1 cellular context compared by ENCODE assay signal in the genomic region with DNA sequence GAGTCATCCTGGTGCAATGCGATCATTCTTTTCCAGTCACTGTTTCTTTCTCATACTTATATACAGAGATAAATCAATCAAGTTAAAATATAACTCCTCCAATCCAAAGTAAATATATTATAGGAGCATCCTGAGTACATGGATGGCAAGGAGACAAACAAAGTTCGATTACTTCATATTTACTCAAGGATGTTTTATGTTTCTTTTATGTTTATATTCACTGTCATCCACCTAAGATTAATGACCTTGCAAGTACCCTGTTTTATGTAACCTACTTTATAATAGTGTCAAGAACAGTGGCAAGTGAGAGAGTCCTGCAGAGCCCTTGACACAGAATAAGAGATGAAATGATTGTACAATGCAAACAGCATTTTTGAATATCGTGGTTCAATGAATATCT.
TF ChIP-seq lines count a peak whose summit lies in the region.

A gene (minus strand): TSS at position 33 of the 400 bp plus-strand sequence. CDS start 26 bp downstream, at position 7.

TF ChIP-seq in HepG2, 621 proteins besides CTCF, POLR2A, EP300 and RAD21 (continued from another document):
- TF ChIP-seq, protein P1, sequence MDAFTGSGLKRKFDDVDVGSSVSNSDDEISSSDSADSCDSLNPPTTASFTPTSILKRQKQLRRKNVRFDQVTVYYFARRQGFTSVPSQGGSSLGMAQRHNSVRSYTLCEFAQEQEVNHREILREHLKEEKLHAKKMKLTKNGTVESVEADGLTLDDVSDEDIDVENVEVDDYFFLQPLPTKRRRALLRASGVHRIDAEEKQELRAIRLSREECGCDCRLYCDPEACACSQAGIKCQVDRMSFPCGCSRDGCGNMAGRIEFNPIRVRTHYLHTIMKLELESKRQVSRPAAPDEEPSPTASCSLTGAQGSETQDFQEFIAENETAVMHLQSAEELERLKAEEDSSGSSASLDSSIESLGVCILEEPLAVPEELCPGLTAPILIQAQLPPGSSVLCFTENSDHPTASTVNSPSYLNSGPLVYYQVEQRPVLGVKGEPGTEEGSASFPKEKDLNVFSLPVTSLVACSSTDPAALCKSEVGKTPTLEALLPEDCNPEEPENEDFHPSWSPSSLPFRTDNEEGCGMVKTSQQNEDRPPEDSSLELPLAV (CRISPR knock-in tag; conservative IDR thresholded peaks at IDR 0.05; ENCODE audit: low read depth) = no peak
- TF ChIP-seq HOXD1 (CRISPR knock-in tag; IDR thresholded peaks at IDR 0.05) (0 out of 2 replicates have a peak, but pooled peaks have one; percentile 26), ZNF567 (CRISPR knock-in tag; IDR thresholded peaks at IDR 0.05; ENCODE audit: borderline replicate concordance) (no peak), ELF3 (CRISPR knock-in tag; IDR thresholded peaks at IDR 0.05) (no peak), FOXA3 (CRISPR knock-in tag; IDR thresholded peaks at IDR 0.05) (peak; percentile 50), ZKSCAN5 (CRISPR knock-in tag; IDR thresholded peaks at IDR 0.05) (no peak), FOXP1 (IDR thresholded peaks at IDR 0.05) (no peak), FOXP1 (CRISPR knock-in tag; IDR thresholded peaks at IDR 0.05) (peak; percentile 29; the same call in 1 of the 2 replicates), CC2D1A (CRISPR knock-in tag; IDR thresholded peaks at IDR 0.05) (no peak), ZNF383 (CRISPR knock-in tag; IDR thresholded peaks at IDR 0.05; ENCODE audit: borderline replicate concordance) (no peak), ZSCAN29 (CRISPR knock-in tag; conservative IDR thresholded peaks at IDR 0.05) (no peak), PCBP2 (optimal IDR thresholded peaks at IDR 0.05; ENCODE audit: low read depth, low read length, poor library complexity, severe bottlenecking) (no peak), ZMAT3 (CRISPR knock-in tag; conservative IDR thresholded peaks at IDR 0.05) (no peak), ZNF549 (CRISPR knock-in tag; IDR thresholded peaks at IDR 0.05) (no peak)
- TF ChIP-seq, protein P2, sequence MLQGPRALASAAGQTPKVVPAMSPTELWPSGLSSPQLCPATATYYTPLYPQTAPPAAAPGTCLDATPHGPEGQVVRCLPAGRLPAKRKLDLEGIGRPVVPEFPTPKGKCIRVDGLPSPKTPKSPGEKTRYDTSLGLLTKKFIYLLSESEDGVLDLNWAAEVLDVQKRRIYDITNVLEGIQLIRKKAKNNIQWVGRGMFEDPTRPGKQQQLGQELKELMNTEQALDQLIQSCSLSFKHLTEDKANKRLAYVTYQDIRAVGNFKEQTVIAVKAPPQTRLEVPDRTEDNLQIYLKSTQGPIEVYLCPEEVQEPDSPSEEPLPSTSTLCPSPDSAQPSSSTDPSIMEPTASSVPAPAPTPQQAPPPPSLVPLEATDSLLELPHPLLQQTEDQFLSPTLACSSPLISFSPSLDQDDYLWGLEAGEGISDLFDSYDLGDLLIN (CRISPR knock-in tag; IDR thresholded peaks at IDR 0.05; ENCODE audit: borderline replicate concordance) = no peak
- TF ChIP-seq, protein P3, sequence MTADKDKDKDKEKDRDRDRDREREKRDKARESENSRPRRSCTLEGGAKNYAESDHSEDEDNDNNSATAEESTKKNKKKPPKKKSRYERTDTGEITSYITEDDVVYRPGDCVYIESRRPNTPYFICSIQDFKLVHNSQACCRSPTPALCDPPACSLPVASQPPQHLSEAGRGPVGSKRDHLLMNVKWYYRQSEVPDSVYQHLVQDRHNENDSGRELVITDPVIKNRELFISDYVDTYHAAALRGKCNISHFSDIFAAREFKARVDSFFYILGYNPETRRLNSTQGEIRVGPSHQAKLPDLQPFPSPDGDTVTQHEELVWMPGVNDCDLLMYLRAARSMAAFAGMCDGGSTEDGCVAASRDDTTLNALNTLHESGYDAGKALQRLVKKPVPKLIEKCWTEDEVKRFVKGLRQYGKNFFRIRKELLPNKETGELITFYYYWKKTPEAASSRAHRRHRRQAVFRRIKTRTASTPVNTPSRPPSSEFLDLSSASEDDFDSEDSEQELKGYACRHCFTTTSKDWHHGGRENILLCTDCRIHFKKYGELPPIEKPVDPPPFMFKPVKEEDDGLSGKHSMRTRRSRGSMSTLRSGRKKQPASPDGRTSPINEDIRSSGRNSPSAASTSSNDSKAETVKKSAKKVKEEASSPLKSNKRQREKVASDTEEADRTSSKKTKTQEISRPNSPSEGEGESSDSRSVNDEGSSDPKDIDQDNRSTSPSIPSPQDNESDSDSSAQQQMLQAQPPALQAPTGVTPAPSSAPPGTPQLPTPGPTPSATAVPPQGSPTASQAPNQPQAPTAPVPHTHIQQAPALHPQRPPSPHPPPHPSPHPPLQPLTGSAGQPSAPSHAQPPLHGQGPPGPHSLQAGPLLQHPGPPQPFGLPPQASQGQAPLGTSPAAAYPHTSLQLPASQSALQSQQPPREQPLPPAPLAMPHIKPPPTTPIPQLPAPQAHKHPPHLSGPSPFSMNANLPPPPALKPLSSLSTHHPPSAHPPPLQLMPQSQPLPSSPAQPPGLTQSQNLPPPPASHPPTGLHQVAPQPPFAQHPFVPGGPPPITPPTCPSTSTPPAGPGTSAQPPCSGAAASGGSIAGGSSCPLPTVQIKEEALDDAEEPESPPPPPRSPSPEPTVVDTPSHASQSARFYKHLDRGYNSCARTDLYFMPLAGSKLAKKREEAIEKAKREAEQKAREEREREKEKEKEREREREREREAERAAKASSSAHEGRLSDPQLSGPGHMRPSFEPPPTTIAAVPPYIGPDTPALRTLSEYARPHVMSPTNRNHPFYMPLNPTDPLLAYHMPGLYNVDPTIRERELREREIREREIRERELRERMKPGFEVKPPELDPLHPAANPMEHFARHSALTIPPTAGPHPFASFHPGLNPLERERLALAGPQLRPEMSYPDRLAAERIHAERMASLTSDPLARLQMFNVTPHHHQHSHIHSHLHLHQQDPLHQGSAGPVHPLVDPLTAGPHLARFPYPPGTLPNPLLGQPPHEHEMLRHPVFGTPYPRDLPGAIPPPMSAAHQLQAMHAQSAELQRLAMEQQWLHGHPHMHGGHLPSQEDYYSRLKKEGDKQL (CRISPR knock-in tag; IDR thresholded peaks at IDR 0.05; ENCODE audit: low read depth) = peak; percentile 75; the same call in 1 of the 2 replicates
- TF ChIP-seq, protein P4, sequence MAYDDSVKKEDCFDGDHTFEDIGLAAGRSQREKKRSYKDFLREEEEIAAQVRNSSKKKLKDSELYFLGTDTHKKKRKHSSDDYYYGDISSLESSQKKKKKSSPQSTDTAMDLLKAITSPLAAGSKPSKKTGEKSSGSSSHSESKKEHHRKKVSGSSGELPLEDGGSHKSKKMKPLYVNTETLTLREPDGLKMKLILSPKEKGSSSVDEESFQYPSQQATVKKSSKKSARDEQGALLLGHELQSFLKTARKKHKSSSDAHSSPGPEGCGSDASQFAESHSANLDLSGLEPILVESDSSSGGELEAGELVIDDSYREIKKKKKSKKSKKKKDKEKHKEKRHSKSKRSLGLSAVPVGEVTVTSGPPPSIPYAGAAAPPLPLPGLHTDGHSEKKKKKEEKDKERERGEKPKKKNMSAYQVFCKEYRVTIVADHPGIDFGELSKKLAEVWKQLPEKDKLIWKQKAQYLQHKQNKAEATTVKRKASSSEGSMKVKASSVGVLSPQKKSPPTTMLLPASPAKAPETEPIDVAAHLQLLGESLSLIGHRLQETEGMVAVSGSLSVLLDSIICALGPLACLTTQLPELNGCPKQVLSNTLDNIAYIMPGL (CRISPR knock-in tag; IDR thresholded peaks at IDR 0.05; ENCODE audit: borderline replicate concordance in 1 of 2, low read depth in 1 of 2) = no peak
- TF ChIP-seq, protein P5, sequence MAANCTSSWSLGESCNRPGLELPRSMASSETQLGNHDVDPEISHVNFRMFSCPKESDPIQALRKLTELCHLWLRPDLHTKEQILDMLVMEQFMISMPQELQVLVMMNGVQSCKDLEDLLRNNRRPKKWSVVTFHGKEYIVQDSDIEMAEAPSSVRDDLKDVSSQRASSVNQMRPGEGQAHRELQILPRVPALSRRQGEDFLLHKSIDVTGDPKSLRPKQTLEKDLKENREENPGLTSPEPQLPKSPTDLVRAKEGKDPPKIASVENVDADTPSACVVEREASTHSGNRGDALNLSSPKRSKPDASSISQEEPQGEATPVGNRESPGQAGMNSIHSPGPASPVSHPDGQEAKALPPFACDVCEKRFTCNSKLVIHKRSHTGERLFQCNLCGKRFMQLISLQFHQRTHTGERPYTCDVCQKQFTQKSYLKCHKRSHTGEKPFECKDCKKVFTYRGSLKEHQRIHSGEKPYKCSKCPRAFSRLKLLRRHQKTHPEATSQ (CRISPR knock-in tag; IDR thresholded peaks at IDR 0.05; ENCODE audit: borderline replicate concordance) = no peak
- TF ChIP-seq, protein P6, sequence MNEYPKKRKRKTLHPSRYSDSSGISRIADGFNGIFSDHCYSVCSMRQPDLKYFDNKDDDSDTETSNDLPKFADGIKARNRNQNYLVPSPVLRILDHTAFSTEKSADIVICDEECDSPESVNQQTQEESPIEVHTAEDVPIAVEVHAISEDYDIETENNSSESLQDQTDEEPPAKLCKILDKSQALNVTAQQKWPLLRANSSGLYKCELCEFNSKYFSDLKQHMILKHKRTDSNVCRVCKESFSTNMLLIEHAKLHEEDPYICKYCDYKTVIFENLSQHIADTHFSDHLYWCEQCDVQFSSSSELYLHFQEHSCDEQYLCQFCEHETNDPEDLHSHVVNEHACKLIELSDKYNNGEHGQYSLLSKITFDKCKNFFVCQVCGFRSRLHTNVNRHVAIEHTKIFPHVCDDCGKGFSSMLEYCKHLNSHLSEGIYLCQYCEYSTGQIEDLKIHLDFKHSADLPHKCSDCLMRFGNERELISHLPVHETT (CRISPR knock-in tag; conservative IDR thresholded peaks at IDR 0.05) = no peak
